In the genomic region with DNA sequence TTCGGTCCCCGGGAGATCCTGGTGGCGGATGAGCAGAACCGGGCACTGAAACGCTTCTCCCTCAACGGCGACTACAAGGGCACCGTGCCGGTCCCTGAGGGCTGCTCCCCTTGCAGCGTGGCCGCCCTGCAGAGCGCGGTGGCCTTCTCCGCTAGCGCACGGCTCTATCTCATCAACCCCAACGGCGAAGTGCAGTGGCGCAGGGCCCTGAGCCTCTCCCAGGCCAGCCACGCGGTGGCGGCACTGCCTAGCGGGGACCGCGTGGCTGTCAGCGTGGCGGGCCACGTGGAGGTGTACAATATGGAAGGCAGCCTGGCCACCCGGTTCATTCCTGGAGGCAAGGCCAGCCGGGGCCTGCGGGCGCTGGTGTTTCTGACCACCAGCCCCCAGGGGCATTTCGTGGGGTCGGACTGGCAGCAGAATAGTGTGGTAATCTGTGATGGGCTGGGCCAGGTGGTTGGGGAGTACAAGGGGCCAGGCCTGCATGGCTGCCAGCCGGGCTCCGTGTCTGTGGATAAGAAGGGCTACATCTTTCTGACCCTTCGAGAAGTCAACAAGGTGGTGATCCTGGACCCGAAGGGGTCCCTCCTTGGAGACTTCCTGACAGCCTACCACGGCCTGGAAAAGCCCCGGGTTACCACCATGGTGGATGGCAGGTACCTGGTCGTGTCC, we compare ENCODE assay signal across 1 cellular context.
TF ChIP-seq lines count a peak whose summit lies in the region.

No MANE protein-coding gene starts in this region.

TF ChIP-seq in GM12878, 131 proteins besides CTCF, POLR2A, EP300 and RAD21:
- TF ChIP-seq, protein P1, sequence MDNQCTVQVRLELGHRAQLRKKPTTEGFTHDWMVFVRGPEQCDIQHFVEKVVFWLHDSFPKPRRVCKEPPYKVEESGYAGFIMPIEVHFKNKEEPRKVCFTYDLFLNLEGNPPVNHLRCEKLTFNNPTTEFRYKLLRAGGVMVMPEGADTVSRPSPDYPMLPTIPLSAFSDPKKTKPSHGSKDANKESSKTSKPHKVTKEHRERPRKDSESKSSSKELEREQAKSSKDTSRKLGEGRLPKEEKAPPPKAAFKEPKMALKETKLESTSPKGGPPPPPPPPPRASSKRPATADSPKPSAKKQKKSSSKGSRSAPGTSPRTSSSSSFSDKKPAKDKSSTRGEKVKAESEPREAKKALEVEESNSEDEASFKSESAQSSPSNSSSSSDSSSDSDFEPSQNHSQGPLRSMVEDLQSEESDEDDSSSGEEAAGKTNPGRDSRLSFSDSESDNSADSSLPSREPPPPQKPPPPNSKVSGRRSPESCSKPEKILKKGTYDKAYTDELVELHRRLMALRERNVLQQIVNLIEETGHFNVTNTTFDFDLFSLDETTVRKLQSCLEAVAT (IDR thresholded peaks at IDR 0.05), result no peak
- TF ChIP-seq, protein P2, sequence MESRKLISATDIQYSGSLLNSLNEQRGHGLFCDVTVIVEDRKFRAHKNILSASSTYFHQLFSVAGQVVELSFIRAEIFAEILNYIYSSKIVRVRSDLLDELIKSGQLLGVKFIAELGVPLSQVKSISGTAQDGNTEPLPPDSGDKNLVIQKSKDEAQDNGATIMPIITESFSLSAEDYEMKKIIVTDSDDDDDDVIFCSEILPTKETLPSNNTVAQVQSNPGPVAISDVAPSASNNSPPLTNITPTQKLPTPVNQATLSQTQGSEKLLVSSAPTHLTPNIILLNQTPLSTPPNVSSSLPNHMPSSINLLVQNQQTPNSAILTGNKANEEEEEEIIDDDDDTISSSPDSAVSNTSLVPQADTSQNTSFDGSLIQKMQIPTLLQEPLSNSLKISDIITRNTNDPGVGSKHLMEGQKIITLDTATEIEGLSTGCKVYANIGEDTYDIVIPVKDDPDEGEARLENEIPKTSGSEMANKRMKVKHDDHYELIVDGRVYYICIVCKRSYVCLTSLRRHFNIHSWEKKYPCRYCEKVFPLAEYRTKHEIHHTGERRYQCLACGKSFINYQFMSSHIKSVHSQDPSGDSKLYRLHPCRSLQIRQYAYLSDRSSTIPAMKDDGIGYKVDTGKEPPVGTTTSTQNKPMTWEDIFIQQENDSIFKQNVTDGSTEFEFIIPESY (IDR thresholded peaks at IDR 0.05), result peak; percentile 76
- TF ChIP-seq POLR2AphosphoS5 (IDR thresholded peaks at IDR 0.05; ENCODE audit: low read length) (0 out of 2 replicates have a peak, but pooled peaks have one; percentile 26), CBX5 (IDR thresholded peaks at IDR 0.05; ENCODE audit: low read depth) (no peak)
- TF ChIP-seq, protein P3, sequence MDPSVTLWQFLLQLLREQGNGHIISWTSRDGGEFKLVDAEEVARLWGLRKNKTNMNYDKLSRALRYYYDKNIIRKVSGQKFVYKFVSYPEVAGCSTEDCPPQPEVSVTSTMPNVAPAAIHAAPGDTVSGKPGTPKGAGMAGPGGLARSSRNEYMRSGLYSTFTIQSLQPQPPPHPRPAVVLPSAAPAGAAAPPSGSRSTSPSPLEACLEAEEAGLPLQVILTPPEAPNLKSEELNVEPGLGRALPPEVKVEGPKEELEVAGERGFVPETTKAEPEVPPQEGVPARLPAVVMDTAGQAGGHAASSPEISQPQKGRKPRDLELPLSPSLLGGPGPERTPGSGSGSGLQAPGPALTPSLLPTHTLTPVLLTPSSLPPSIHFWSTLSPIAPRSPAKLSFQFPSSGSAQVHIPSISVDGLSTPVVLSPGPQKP (IDR thresholded peaks at IDR 0.05; ENCODE audit: low read depth, low read length), result no peak
